ENCODE assay signal across 15 cellular contexts in the genomic region with DNA sequence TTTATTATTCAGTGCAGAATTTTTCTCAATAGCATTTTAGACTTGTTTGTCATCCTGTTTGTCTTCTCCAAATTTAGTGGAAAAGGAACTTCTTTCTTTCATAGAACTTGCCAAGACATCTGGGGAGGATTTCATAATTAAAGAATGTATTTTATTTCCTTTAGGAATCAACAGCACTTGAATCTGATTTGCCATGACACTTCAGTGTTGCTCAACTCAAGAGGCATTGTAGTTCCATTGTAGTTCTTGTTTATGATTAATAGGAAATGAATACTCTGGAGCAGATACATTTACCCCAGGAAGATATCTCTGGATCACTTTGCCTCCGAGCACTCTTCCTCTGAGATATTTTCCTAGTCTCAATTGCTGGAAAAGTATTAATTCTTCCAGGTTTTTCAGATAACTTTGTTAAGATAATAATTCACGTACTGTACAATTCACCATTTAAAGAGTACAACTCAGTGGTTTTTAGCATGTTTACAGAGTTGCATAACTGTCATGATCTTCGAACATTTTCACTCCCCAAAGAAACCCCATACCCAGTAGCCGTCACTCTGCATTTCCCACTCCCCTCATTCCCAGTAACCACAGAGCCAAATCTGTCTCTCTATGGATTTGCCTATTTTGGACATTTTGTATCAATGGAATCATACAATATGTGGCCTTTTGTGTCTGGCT. TPM values are rescaled to one million over a fixed set of nuclear protein-coding genes. Genes with fewer than 3 reads are reported as not detected.
DNase-seq lines count a peak whose midpoint lies in the region; ATAC-seq and TF ChIP-seq lines count a peak whose summit lies in the region.
"Had no signal": no experiment of that assay in that cellular context is flagged by ENCODE, and none has a peak within 500 bp of the region (broad histone marks: within the 10 kb centered on the region; RNA-seq: fewer than 3 reads in every experiment).

No MANE protein-coding gene starts in this region.

- CTCF ChIA-PET in activated naive CD4-positive, alpha-beta T cell treated with anti-CD3 and anti-CD28 coated beads, Interleukin-2, amount 10 ng/mL, durations not matched to agents 7 days and 5 days (lab: Charles Lee): no interaction called here

- H3K27ac Mint-ChIP-seq in activated naive CD4-positive, alpha-beta T cell treated with anti-CD3 and anti-CD28 coated beads, Interleukin-2, amount 10 ng/mL, durations not matched to agents 7 days and 5 days: no peak overlapping the region
- H3K27ac Mint-ChIP-seq: activated T-helper 1 cell treated with anti-CD3 and anti-CD28 coated beads, Interleukin-12 subunit alpha, Interleukin-12 subunit beta, Interleukin-2, Interleukin-4 antibody, amounts not matched to agents 30 ng/mL and 10 ng/mL and 1 ng/mL, durations not matched to agents 14 hours and 24 hours and 36 hours; endodermal cell had no signal

- H3K4me1 Mint-ChIP-seq in activated naive CD4-positive, alpha-beta T cell treated with anti-CD3 and anti-CD28 coated beads, Interleukin-2, amount 10 ng/mL, durations not matched to agents 7 days and 5 days: no peaks in the 10 kb centered on the region

- ATAC-seq in SK-N-SH treated with all-trans-retinoic acid at 6 μM for 48 hours: peak; percentile 86
- ATAC-seq in left lobe of liver: no peak

- H3K27me3 Mint-ChIP-seq in activated naive CD4-positive, alpha-beta T cell treated with anti-CD3 and anti-CD28 coated beads, Interleukin-2, amount 10 ng/mL, durations not matched to agents 7 days and 5 days: peaks cover 23% of the 10 kb centered on the region

- TF ChIP-seq CTCF in fibroblast of the aortic adventitia (IDR thresholded peaks at IDR 0.05; ENCODE audit: insufficient read depth, low read length): no peak

- peak; percentile 81 for DNase-seq in GM04503 (ENCODE audit: low read depth)
- peak; percentile 95 for DNase-seq in fibroblast of the aortic adventitia (ENCODE audit: low read depth)
- peak; percentile 78 for DNase-seq in renal cortical epithelial cell (ENCODE audit: low read depth)
- DNase-seq in activated naive CD4-positive, alpha-beta T cell treated with anti-CD3 and anti-CD28 coated beads, Interleukin-2, amount 10 ng/mL, durations not matched to agents 7 days and 5 days: no peak
- DNase-seq in NCI-H128 (lab: John Stamatoyannopoulos, UW; ENCODE audit: unreplicated experiment): no peak
- DNase-seq in activated CD4-positive, alpha-beta T cell treated with anti-CD3 and anti-CD28 coated beads, Interleukin-2, amount 50 U/mL, for 4 hours: no peak
- DNase-seq in left lobe of liver (ENCODE audit: low spot score): no peak
- DNase-seq: COR-L47, endodermal cell, NCI-H1105, NCI-H510A treated with DMSO at 0.1 percent for 48 hours, T-helper 9 cell had no signal

- no peak overlapping the region for H3K4me3 ChIP-seq in fibroblast of the aortic adventitia (ENCODE audit: low read depth, low read length)
- H3K4me3 ChIP-seq: smooth muscle cell had no signal

- no peaks in the 10 kb centered on the region for H3K9me3 Mint-ChIP-seq in activated naive CD4-positive, alpha-beta T cell treated with anti-CD3 and anti-CD28 coated beads, Interleukin-2, amount 10 ng/mL, durations not matched to agents 7 days and 5 days
- H3K9me3 Mint-ChIP-seq: activated T-helper 1 cell treated with anti-CD3 and anti-CD28 coated beads, Interleukin-12 subunit alpha, Interleukin-12 subunit beta, Interleukin-2, Interleukin-4 antibody, amounts not matched to agents 30 ng/mL and 10 ng/mL and 1 ng/mL, durations not matched to agents 14 hours and 24 hours and 36 hours; endodermal cell had no signal

- no peak overlapping the region for H3K4me3 Mint-ChIP-seq in activated naive CD4-positive, alpha-beta T cell treated with anti-CD3 and anti-CD28 coated beads, Interleukin-2, amount 10 ng/mL, durations not matched to agents 7 days and 5 days
- H3K4me3 Mint-ChIP-seq: activated T-helper 1 cell treated with anti-CD3 and anti-CD28 coated beads, Interleukin-12 subunit alpha, Interleukin-12 subunit beta, Interleukin-2, Interleukin-4 antibody, amounts not matched to agents 30 ng/mL and 10 ng/mL and 1 ng/mL, durations not matched to agents 14 hours and 24 hours and 36 hours; endodermal cell had no signal

- no peaks in the 10 kb centered on the region for H3K36me3 Mint-ChIP-seq in activated naive CD4-positive, alpha-beta T cell treated with anti-CD3 and anti-CD28 coated beads, Interleukin-2, amount 10 ng/mL, durations not matched to agents 7 days and 5 days

TF ChIP-seq in SK-N-SH treated with all-trans-retinoic acid at 6 μM for 48 hours, 23 proteins besides CTCF, POLR2A, EP300 and RAD21:
- TF ChIP-seq GLIS3 (CRISPR knock-in tag; IDR thresholded peaks at IDR 0.05) (no peak), BACH2 (CRISPR knock-in tag; IDR thresholded peaks at IDR 0.05; ENCODE audit: borderline replicate concordance) (no peak), RARB (CRISPR knock-in tag; IDR thresholded peaks at IDR 0.05) (no peak), TCF4 (CRISPR knock-in tag; IDR thresholded peaks at IDR 0.05; ENCODE audit: borderline replicate concordance) (no peak), TOX (CRISPR knock-in tag; IDR thresholded peaks at IDR 0.05; ENCODE audit: borderline replicate concordance) (no peak), ZNF565 (CRISPR knock-in tag; conservative IDR thresholded peaks at IDR 0.05; ENCODE audit: low read depth) (no peak), CSDC2 (CRISPR knock-in tag; IDR thresholded peaks at IDR 0.05) (no peak), ARNTL (CRISPR knock-in tag; IDR thresholded peaks at IDR 0.05; ENCODE audit: borderline replicate concordance, low read depth) (no peak), ZFP3 (CRISPR knock-in tag; IDR thresholded peaks at IDR 0.05) (no peak), ZNF8 (CRISPR knock-in tag; IDR thresholded peaks at IDR 0.05) (no peak), PPARA (CRISPR knock-in tag; IDR thresholded peaks at IDR 0.05; ENCODE audit: borderline replicate concordance) (no peak)
- TF ChIP-seq, protein P1, sequence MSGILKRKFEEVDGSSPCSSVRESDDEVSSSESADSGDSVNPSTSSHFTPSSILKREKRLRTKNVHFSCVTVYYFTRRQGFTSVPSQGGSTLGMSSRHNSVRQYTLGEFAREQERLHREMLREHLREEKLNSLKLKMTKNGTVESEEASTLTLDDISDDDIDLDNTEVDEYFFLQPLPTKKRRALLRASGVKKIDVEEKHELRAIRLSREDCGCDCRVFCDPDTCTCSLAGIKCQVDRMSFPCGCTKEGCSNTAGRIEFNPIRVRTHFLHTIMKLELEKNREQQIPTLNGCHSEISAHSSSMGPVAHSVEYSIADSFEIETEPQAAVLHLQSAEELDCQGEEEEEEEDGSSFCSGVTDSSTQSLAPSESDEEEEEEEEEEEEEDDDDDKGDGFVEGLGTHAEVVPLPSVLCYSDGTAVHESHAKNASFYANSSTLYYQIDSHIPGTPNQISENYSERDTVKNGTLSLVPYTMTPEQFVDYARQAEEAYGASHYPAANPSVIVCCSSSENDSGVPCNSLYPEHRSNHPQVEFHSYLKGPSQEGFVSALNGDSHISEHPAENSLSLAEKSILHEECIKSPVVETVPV (CRISPR knock-in tag; IDR thresholded peaks at IDR 0.05): no peak
- TF ChIP-seq, protein P2, sequence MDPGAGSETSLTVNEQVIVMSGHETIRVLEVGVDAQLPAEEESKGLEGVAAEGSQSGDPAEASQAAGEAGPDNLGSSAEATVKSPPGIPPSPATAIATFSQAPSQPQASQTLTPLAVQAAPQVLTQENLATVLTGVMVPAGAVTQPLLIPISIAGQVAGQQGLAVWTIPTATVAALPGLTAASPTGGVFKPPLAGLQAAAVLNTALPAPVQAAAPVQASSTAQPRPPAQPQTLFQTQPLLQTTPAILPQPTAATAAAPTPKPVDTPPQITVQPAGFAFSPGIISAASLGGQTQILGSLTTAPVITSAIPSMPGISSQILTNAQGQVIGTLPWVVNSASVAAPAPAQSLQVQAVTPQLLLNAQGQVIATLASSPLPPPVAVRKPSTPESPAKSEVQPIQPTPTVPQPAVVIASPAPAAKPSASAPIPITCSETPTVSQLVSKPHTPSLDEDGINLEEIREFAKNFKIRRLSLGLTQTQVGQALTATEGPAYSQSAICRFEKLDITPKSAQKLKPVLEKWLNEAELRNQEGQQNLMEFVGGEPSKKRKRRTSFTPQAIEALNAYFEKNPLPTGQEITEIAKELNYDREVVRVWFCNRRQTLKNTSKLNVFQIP (CRISPR knock-in tag; IDR thresholded peaks at IDR 0.05; ENCODE audit: borderline replicate concordance, low read depth): no peak
- TF ChIP-seq, protein P3, sequence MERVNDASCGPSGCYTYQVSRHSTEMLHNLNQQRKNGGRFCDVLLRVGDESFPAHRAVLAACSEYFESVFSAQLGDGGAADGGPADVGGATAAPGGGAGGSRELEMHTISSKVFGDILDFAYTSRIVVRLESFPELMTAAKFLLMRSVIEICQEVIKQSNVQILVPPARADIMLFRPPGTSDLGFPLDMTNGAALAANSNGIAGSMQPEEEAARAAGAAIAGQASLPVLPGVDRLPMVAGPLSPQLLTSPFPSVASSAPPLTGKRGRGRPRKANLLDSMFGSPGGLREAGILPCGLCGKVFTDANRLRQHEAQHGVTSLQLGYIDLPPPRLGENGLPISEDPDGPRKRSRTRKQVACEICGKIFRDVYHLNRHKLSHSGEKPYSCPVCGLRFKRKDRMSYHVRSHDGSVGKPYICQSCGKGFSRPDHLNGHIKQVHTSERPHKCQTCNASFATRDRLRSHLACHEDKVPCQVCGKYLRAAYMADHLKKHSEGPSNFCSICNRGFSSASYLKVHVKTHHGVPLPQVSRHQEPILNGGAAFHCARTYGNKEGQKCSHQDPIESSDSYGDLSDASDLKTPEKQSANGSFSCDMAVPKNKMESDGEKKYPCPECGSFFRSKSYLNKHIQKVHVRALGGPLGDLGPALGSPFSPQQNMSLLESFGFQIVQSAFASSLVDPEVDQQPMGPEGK (CRISPR knock-in tag; IDR thresholded peaks at IDR 0.05; ENCODE audit: borderline replicate concordance): no peak
TF ChIP-seq in SK-N-SH treated with all-trans-retinoic acid at 6 μM for 48 hours: peak in this region for 0.

RNA-seq across cellular contexts. Expression of gene AKAP12, which starts 29.7 kb away (rescaled TPM):
- total RNA-seq in fibroblast of the aortic adventitia (ENCODE audit: low replicate concordance) (196 and 349 TPM in 2 replicates), renal cortical epithelial cell (54.4 and 218 TPM in 2 replicates), left lobe of liver (3.4 TPM)

Comparison
In these comparisons a context has a peak if more than half of its experiments do, and no peak if none do; other contexts are left out.
1. DNase-seq: peak in GM04503 (single experiment), fibroblast of the aortic adventitia (single experiment) and renal cortical epithelial cell (single experiment); none in activated naive CD4-positive, alpha-beta T cell treated with anti-CD3 and anti-CD28 coated beads, Interleukin-2, amount 10 ng/mL, durations not matched to agents 7 days and 5 days (single experiment), NCI-H128 (single experiment), activated CD4-positive, alpha-beta T cell treated with anti-CD3 and anti-CD28 coated beads, Interleukin-2, amount 50 U/mL, for 4 hours (0 of 2) and left lobe of liver (single experiment).
2. RNA of gene AKAP12, which starts 29.7 kb away (total RNA-seq): 196 to 349 TPM in fibroblast of the aortic adventitia and 54.4 to 218 TPM in renal cortical epithelial cell; 3.4 TPM in left lobe of liver (single experiment); every median in the first group is over 10 times any median in the second.